In genomic region chr1:244852694-244853093, GRCh38 we compare ENCODE assay signal across 2 cellular contexts.
TF ChIP-seq lines count a peak whose summit lies in the region.

No MANE protein-coding gene starts in this region.

TF ChIP-seq in HepG2, 621 proteins besides CTCF, POLR2A, EP300 and RAD21:
- TF ChIP-seq ZFP1 (CRISPR knock-in tag; IDR thresholded peaks at IDR 0.05): no peak
- TF ChIP-seq, protein P1, sequence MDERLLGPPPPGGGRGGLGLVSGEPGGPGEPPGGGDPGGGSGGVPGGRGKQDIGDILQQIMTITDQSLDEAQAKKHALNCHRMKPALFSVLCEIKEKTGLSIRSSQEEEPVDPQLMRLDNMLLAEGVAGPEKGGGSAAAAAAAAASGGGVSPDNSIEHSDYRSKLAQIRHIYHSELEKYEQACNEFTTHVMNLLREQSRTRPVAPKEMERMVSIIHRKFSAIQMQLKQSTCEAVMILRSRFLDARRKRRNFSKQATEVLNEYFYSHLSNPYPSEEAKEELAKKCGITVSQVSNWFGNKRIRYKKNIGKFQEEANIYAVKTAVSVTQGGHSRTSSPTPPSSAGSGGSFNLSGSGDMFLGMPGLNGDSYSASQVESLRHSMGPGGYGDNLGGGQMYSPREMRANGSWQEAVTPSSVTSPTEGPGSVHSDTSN (CRISPR knock-in tag; IDR thresholded peaks at IDR 0.05): no peak
- peak; percentile 50; the same call in 1 of the 2 replicates for TF ChIP-seq POLR2AphosphoS5 (IDR thresholded peaks at IDR 0.05; ENCODE audit: low read depth, low read length)
- no peak for TF ChIP-seq RERE (CRISPR knock-in tag; IDR thresholded peaks at IDR 0.05; ENCODE audit: low read depth)
- TF ChIP-seq POLR2AphosphoS2 (IDR thresholded peaks at IDR 0.05; ENCODE audit: low read depth, low read length): peak; percentile 91
- TF ChIP-seq POLR2G (IDR thresholded peaks at IDR 0.05; ENCODE audit: low read depth, low read length): peak; percentile 22; the same call in 1 of the 2 replicates
- TF ChIP-seq RBM22 (optimal IDR thresholded peaks at IDR 0.05; ENCODE audit: low read length): peak; percentile 44
- TF ChIP-seq ZNF777 (CRISPR knock-in tag; IDR thresholded peaks at IDR 0.05): no peak
- TF ChIP-seq PHF21A (CRISPR knock-in tag; IDR thresholded peaks at IDR 0.05): no peak

TF ChIP-seq in WTC11, 78 proteins besides CTCF, POLR2A, EP300 and RAD21:
- TF ChIP-seq SMAD3 (CRISPR knock-in tag; IDR thresholded peaks at IDR 0.05; ENCODE audit: borderline replicate concordance) (no peak), MYBL2 (CRISPR knock-in tag; IDR thresholded peaks at IDR 0.05) (no peak), ELF4 (CRISPR knock-in tag; IDR thresholded peaks at IDR 0.05; ENCODE audit: low read depth) (no peak), ZNF232 (CRISPR knock-in tag; IDR thresholded peaks at IDR 0.05) (no peak), ZNF121 (CRISPR knock-in tag; IDR thresholded peaks at IDR 0.05) (no peak), FOXJ3 (CRISPR knock-in tag; IDR thresholded peaks at IDR 0.05; ENCODE audit: borderline replicate concordance) (no peak), NFE2L1 (CRISPR knock-in tag; IDR thresholded peaks at IDR 0.05) (no peak), MXD4 (CRISPR knock-in tag; IDR thresholded peaks at IDR 0.05; ENCODE audit: borderline replicate concordance) (no peak), ZNF671 (CRISPR knock-in tag; IDR thresholded peaks at IDR 0.05) (no peak), ZNF219 (CRISPR knock-in tag; IDR thresholded peaks at IDR 0.05; ENCODE audit: borderline replicate concordance) (no peak), PREB (CRISPR knock-in tag; IDR thresholded peaks at IDR 0.05; ENCODE audit: borderline replicate concordance) (no peak)
- TF ChIP-seq, protein P2, sequence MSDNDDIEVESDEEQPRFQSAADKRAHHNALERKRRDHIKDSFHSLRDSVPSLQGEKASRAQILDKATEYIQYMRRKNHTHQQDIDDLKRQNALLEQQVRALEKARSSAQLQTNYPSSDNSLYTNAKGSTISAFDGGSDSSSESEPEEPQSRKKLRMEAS (CRISPR knock-in tag; IDR thresholded peaks at IDR 0.05): no peak
- TF ChIP-seq, protein P3, sequence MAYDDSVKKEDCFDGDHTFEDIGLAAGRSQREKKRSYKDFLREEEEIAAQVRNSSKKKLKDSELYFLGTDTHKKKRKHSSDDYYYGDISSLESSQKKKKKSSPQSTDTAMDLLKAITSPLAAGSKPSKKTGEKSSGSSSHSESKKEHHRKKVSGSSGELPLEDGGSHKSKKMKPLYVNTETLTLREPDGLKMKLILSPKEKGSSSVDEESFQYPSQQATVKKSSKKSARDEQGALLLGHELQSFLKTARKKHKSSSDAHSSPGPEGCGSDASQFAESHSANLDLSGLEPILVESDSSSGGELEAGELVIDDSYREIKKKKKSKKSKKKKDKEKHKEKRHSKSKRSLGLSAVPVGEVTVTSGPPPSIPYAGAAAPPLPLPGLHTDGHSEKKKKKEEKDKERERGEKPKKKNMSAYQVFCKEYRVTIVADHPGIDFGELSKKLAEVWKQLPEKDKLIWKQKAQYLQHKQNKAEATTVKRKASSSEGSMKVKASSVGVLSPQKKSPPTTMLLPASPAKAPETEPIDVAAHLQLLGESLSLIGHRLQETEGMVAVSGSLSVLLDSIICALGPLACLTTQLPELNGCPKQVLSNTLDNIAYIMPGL (CRISPR knock-in tag; IDR thresholded peaks at IDR 0.05): no peak
TF ChIP-seq in WTC11: peak in this region for 0.
